In genomic region chr2:39377226-39377939, GRCh38 we compare ENCODE assay signal across 8 cellular contexts. TPM values are rescaled to one million over a fixed set of nuclear protein-coding genes. Genes with fewer than 3 reads are reported as not detected.
DNase-seq lines count a peak whose midpoint lies in the region; ATAC-seq lines count a peak whose summit lies in the region.

No MANE protein-coding gene starts in this region.

- no peak overlapping the region for H3K27ac ChIP-seq in CD4-positive, CD25-positive, alpha-beta regulatory T cell (ENCODE audit: insufficient read depth, low read length, poor library complexity, severe bottlenecking)
- peak overlapping the region; percentile 12 for H3K27ac ChIP-seq in skeletal muscle tissue (ENCODE audit: low read depth, low read length)

- H3K4me1 ChIP-seq in CD4-positive, CD25-positive, alpha-beta regulatory T cell (ENCODE audit: control insufficient read depth, insufficient read depth, low read length, poor library complexity, severe bottlenecking): no peaks in the 10 kb centered on the region
- H3K4me1 ChIP-seq in skeletal muscle tissue (ENCODE audit: control insufficient read depth in 3 of 3, insufficient read depth in 3 of 3, low read length in 3 of 3): peaks cover 20 to 24% (median 24%) of the 10 kb centered on the region in 3 donors

- intact Hi-C loops in activated T-helper 2 cell treated with anti-CD3 and anti-CD28 coated beads, Interferon-gamma antibody, Interleukin-2, Interleukin-4, amounts not matched to agents 10 μg/mL and 5 μg/mL and 100 μg/mL, durations not matched to agents 14 hours and 24 hours and 36 hours (cut with micrococcal nuclease): loop anchor here (1.0 to 10.0 kb wide), 10 partner anchors 21 to 571 kb away; partner anchors contain the start of genes CDKL4, MAP4K3 and SOS1

- H3K9me3 Mint-ChIP-seq in CD4-positive, CD25-positive, alpha-beta regulatory T cell: peaks cover 0 to 13% (median 5%) of the 10 kb centered on the region in 7 donors
- peaks cover 24% of the 10 kb centered on the region for H3K9me3 Mint-ChIP-seq in activated T-helper 2 cell treated with anti-CD3 and anti-CD28 coated beads, Interferon-gamma antibody, Interleukin-2, Interleukin-4, amounts not matched to agents 10 μg/mL and 5 μg/mL and 100 μg/mL, durations not matched to agents 14 hours and 24 hours and 36 hours

- H3K27me3 Mint-ChIP-seq in CD4-positive, CD25-positive, alpha-beta regulatory T cell: no peaks in the 10 kb centered on the region
- H3K27me3 Mint-ChIP-seq in activated T-helper 2 cell treated with anti-CD3 and anti-CD28 coated beads, Interferon-gamma antibody, Interleukin-2, Interleukin-4, amounts not matched to agents 10 μg/mL and 5 μg/mL and 100 μg/mL, durations not matched to agents 14 hours and 24 hours and 36 hours (ENCODE audit: low read depth): no peaks in the 10 kb centered on the region

- peaks cover 30% of the 10 kb centered on the region for H3K36me3 Mint-ChIP-seq in CD4-positive, CD25-positive, alpha-beta regulatory T cell
- peaks cover 32% of the 10 kb centered on the region for H3K36me3 Mint-ChIP-seq in activated T-helper 2 cell treated with anti-CD3 and anti-CD28 coated beads, Interferon-gamma antibody, Interleukin-2, Interleukin-4, amounts not matched to agents 10 μg/mL and 5 μg/mL and 100 μg/mL, durations not matched to agents 14 hours and 24 hours and 36 hours (ENCODE audit: low read depth)

- H3K4me1 Mint-ChIP-seq in CD4-positive, CD25-positive, alpha-beta regulatory T cell: peaks cover 4 to 19% (median 17%) of the 10 kb centered on the region in 4 donors
- H3K4me1 Mint-ChIP-seq in activated T-helper 2 cell treated with anti-CD3 and anti-CD28 coated beads, Interferon-gamma antibody, Interleukin-2, Interleukin-4, amounts not matched to agents 10 μg/mL and 5 μg/mL and 100 μg/mL, durations not matched to agents 14 hours and 24 hours and 36 hours (ENCODE audit: low read depth): peaks cover 31% of the 10 kb centered on the region

- H3K9ac ChIP-seq in skeletal muscle tissue (ENCODE audit: low read depth in 1 of 3, low read length in 3 of 3): no peak overlapping the region

- no peaks in the 10 kb centered on the region for H3K9me3 ChIP-seq in CD4-positive, CD25-positive, alpha-beta regulatory T cell (ENCODE audit: control insufficient read depth in 2 of 2, low read length in 2 of 2)
- H3K9me3 ChIP-seq in skeletal muscle tissue (ENCODE audit: control insufficient read depth in 3 of 3, low read length in 3 of 3): no peaks in the 10 kb centered on the region

- H3K27me3 ChIP-seq in CD4-positive, CD25-positive, alpha-beta regulatory T cell (ENCODE audit: control insufficient read depth, insufficient read depth, low read length): no peaks in the 10 kb centered on the region
- H3K27me3 ChIP-seq in skeletal muscle tissue (ENCODE audit: control insufficient read depth in 3 of 3, insufficient read depth in 3 of 3, low read length in 3 of 3): no peaks in the 10 kb centered on the region

- H3K4me3 ChIP-seq in CD4-positive, CD25-positive, alpha-beta regulatory T cell (ENCODE audit: low read depth, low read length): no peak overlapping the region
- no peak overlapping the region for H3K4me3 ChIP-seq in skeletal muscle tissue (ENCODE audit: low read length in 3 of 3)

- peak in 2 of 3 donors; percentile 5 to 23 for DNase-seq in CD4-positive, CD25-positive, alpha-beta regulatory T cell
- DNase-seq in activated T-helper 2 cell treated with anti-CD3 and anti-CD28 coated beads, Interferon-gamma antibody, Interleukin-2, Interleukin-4, amounts not matched to agents 10 μg/mL and 5 μg/mL and 100 μg/mL, durations not matched to agents 14 hours and 24 hours and 36 hours (ENCODE audit: low spot score): no peak
- DNase-seq in hippocampal formation (lab: John Stamatoyannopoulos, UW) (no peak), NCI-H2196 (lab: John Stamatoyannopoulos, UW; ENCODE audit: unreplicated experiment) (no peak), KG1 (lab: John Stamatoyannopoulos, UW) (no peak)

- peak overlapping the region in 2 of 3 donors; percentile 7 to 36 for H3K27ac Mint-ChIP-seq in CD4-positive, CD25-positive, alpha-beta regulatory T cell
- peak overlapping the region; percentile 87 for H3K27ac Mint-ChIP-seq in activated T-helper 2 cell treated with anti-CD3 and anti-CD28 coated beads, Interferon-gamma antibody, Interleukin-2, Interleukin-4, amounts not matched to agents 10 μg/mL and 5 μg/mL and 100 μg/mL, durations not matched to agents 14 hours and 24 hours and 36 hours

- peak in 1 of 2 donors; percentile 22 for ATAC-seq in CD4-positive, CD25-positive, alpha-beta regulatory T cell (ENCODE audit: low read depth in 2 of 2)
- ATAC-seq in GM19328 (IDR thresholded peaks at IDR 0.05; ENCODE audit: unreplicated experiment): peak; percentile 77
- ATAC-seq in HG03354 (IDR thresholded peaks at IDR 0.05; ENCODE audit: poor library complexity, severe bottlenecking, unreplicated experiment): peak; percentile 75

- peaks cover 3% of the 10 kb centered on the region for H3K36me3 ChIP-seq in CD4-positive, CD25-positive, alpha-beta regulatory T cell (ENCODE audit: control insufficient read depth, insufficient read depth, low read length)
- H3K36me3 ChIP-seq in skeletal muscle tissue (ENCODE audit: control insufficient read depth in 3 of 3, insufficient read depth in 3 of 3, low read length in 3 of 3): peaks cover 0 to 7% (median 0%) of the 10 kb centered on the region in 3 donors

- H3K4me3 Mint-ChIP-seq in CD4-positive, CD25-positive, alpha-beta regulatory T cell: no peak overlapping the region
- no peak overlapping the region for H3K4me3 Mint-ChIP-seq in activated T-helper 2 cell treated with anti-CD3 and anti-CD28 coated beads, Interferon-gamma antibody, Interleukin-2, Interleukin-4, amounts not matched to agents 10 μg/mL and 5 μg/mL and 100 μg/mL, durations not matched to agents 14 hours and 24 hours and 36 hours (ENCODE audit: low read depth)

RNA-seq across cellular contexts. Expression of gene MAP4K3, which starts 59.7 kb away (rescaled TPM):
- total RNA-seq in CD4-positive, CD25-positive, alpha-beta regulatory T cell: 28.7 TPM
- polyA plus RNA-seq in CD4-positive, CD25-positive, alpha-beta regulatory T cell: 1 to 10 TPM; 1.4 to 3.3 (median 2.0) TPM
- 19.3 and 22.7 TPM in 2 replicates for total RNA-seq in activated T-helper 2 cell treated with anti-CD3 and anti-CD28 coated beads, Interferon-gamma antibody, Interleukin-2, Interleukin-4, amounts not matched to agents 10 μg/mL and 5 μg/mL and 100 μg/mL, durations not matched to agents 14 hours and 24 hours and 36 hours
- 59.5 TPM for total RNA-seq in skeletal muscle tissue

Comparison
In these comparisons a context has a peak if more than half of its experiments do, and no peak if none do; other contexts are left out.
1. DNase-seq: peak in CD4-positive, CD25-positive, alpha-beta regulatory T cell (2 of 3); none in activated T-helper 2 cell treated with anti-CD3 and anti-CD28 coated beads, Interferon-gamma antibody, Interleukin-2, Interleukin-4, amounts not matched to agents 10 μg/mL and 5 μg/mL and 100 μg/mL, durations not matched to agents 14 hours and 24 hours and 36 hours (single experiment), hippocampal formation (0 of 2), NCI-H2196 (single experiment) and KG1 (single experiment).